26 cellular contexts compared by ENCODE assay signal in the genomic region with DNA sequence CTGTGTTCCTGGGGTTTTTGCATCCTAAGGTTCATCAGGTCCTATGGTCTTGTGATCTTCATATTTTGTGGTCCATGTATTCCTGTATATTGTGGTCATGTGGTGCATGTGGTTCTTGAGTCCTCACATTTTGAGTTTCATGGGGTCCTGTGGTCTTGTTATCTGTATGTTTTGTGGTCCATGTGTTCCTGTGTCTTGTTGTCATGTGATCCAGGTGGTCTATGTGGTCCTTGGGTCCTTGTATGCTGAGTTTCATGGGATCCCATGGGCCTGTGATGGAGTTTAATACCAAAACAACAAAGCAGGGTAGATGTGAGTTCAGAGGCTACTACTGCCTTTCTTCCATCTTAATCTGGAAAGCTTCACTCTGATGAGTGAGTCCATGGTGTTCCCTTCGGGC.
"Had no signal": no experiment of that assay in that cellular context is flagged by ENCODE, and none has a peak within 500 bp of the region (broad histone marks: within the 10 kb centered on the region; RNA-seq: fewer than 3 reads in every experiment).

No MANE protein-coding gene starts in this region.

- H3K27me3 ChIP-seq: stomach, suprapubic skin, testis, thyroid gland, tibial artery, tibial nerve, transverse colon, upper lobe of left lung, upper lobe of right lung, uterus had no signal

- H3K4me1 Mint-ChIP-seq: stimulated activated memory B cell treated with anti-CD40 and anti-IgM and Interleukin-4, amounts not matched to agents 10 μg/mL and 1 μg/mL and 100 μg/mL, for 72 hours; stimulated activated naive B cell treated with anti-CD40 and anti-IgM and Interleukin-4, amounts not matched to agents 10 μg/mL and 1 μg/mL and 100 μg/mL, for 72 hours had no signal

- H3K4me1 ChIP-seq: stomach, suprapubic skin, testis, thyroid gland, tibial artery, tibial nerve, transverse colon, upper lobe of left lung, upper lobe of right lung, uterus had no signal

- DNase-seq: stimulated activated CD4-positive, alpha-beta T cell treated with anti-CD3 and anti-CD28 coated beads, Interleukin-1b, Interleukin-23, amount 100 ng/mL, for 48 hours; stimulated activated CD4-positive, alpha-beta T cell treated with anti-CD3 and anti-CD28 coated beads, Interleukin-2, amount 100 ng/mL, for 24 hours; stimulated activated CD4-positive, alpha-beta T cell treated with anti-CD3 and anti-CD28 coated beads, Interleukin-2, amount 100 ng/mL, for 48 hours; stimulated activated CD4-positive, alpha-beta T cell treated with anti-CD3 and anti-CD28 coated beads, Interleukin-4, amount 100 ng/mL, for 24 hours; stimulated activated CD4-positive, alpha-beta T cell treated with anti-CD3 and anti-CD28 coated beads, Interleukin-4, amount 100 ng/mL, for 4 hours; stimulated activated CD8-positive, alpha-beta memory T cell treated with anti-CD3 and anti-CD28 coated beads, Interleukin-4, amount 100 ng/mL, for 48 hours; stimulated activated naive B cell treated with anti-CD40 and anti-IgM and Interleukin-4, amounts not matched to agents 10 μg/mL and 1 μg/mL and 100 μg/mL, for 72 hours; stimulated activated naive CD4-positive, alpha-beta T cell; stimulated activated naive CD4-positive, alpha-beta T cell treated with Interleukin-2 at 50 U/mL for 16 hours; stimulated activated naive CD8-positive, alpha-beta T cell treated with anti-CD3 and anti-CD28 coated beads, Interleukin-15, Interleukin-2, amounts not matched to agents 100 U/mL and 50 U/mL, for 24 hours; stomach; substantia nigra; testis; thyroid gland; tibial artery; transverse colon; trophoblast cell; upper lobe of left lung; upper lobe of right lung; uterus had no signal

- H3K27ac Mint-ChIP-seq: stimulated activated effector memory CD8-positive, alpha-beta T cell treated with anti-CD3 and anti-CD28 coated beads, Interleukin-12 subunit alpha, Interleukin-12 subunit beta, amount 100 ng/mL, for 72 hours; stimulated activated memory B cell treated with anti-CD40 and anti-IgM and Interleukin-4, amounts not matched to agents 10 μg/mL and 1 μg/mL and 100 μg/mL, for 72 hours; stimulated activated naive B cell treated with anti-CD40 and anti-IgM and Interleukin-4, amounts not matched to agents 10 μg/mL and 1 μg/mL and 100 μg/mL, for 72 hours; type B pancreatic cell had no signal

- H3K36me3 Mint-ChIP-seq: stimulated activated effector memory CD8-positive, alpha-beta T cell treated with anti-CD3 and anti-CD28 coated beads, Interleukin-12 subunit alpha, Interleukin-12 subunit beta, amount 100 ng/mL, for 72 hours; stimulated activated memory B cell treated with anti-CD40 and anti-IgM and Interleukin-4, amounts not matched to agents 10 μg/mL and 1 μg/mL and 100 μg/mL, for 72 hours; stimulated activated naive B cell treated with anti-CD40 and anti-IgM and Interleukin-4, amounts not matched to agents 10 μg/mL and 1 μg/mL and 100 μg/mL, for 72 hours; type B pancreatic cell had no signal

- H3K27me3 Mint-ChIP-seq: stimulated activated memory B cell treated with anti-CD40 and anti-IgM and Interleukin-4, amounts not matched to agents 10 μg/mL and 1 μg/mL and 100 μg/mL, for 72 hours; type B pancreatic cell had no signal

- H3K4me3 Mint-ChIP-seq: stimulated activated effector memory CD8-positive, alpha-beta T cell treated with anti-CD3 and anti-CD28 coated beads, Interleukin-12 subunit alpha, Interleukin-12 subunit beta, amount 100 ng/mL, for 72 hours; stimulated activated memory B cell treated with anti-CD40 and anti-IgM and Interleukin-4, amounts not matched to agents 10 μg/mL and 1 μg/mL and 100 μg/mL, for 72 hours; stimulated activated naive B cell treated with anti-CD40 and anti-IgM and Interleukin-4, amounts not matched to agents 10 μg/mL and 1 μg/mL and 100 μg/mL, for 72 hours; type B pancreatic cell had no signal

- H3K4me3 ChIP-seq: stomach, suprapubic skin, testis, thoracic aorta, thyroid gland, tibial artery, tibial nerve, transverse colon, upper lobe of left lung, upper lobe of right lung, uterus had no signal

- H3K36me3 ChIP-seq: stomach, suprapubic skin, thoracic aorta, thyroid gland, tibial artery, tibial nerve, transverse colon, upper lobe of left lung, upper lobe of right lung, uterus had no signal

- ATAC-seq: stimulated activated effector memory CD8-positive, alpha-beta T cell treated with anti-CD3 and anti-CD28 coated beads, Interleukin-12 subunit alpha, Interleukin-12 subunit beta, amount 100 ng/mL, for 72 hours; stimulated activated memory B cell treated with anti-CD40 and anti-IgM and Interleukin-4, amounts not matched to agents 10 μg/mL and 1 μg/mL and 100 μg/mL, for 72 hours; stimulated activated naive B cell treated with anti-CD40 and anti-IgM and Interleukin-4, amounts not matched to agents 10 μg/mL and 1 μg/mL and 100 μg/mL, for 72 hours; stimulated activated naive CD8-positive, alpha-beta T cell treated with anti-CD3 and anti-CD28 coated beads, Interleukin-15, Interleukin-2, amounts not matched to agents 100 U/mL and 50 U/mL, for 24 hours; upper lobe of right lung had no signal

- H3K27ac ChIP-seq: stomach, suprapubic skin, testis, thoracic aorta, thyroid gland, tibial artery, tibial nerve, transverse colon, upper lobe of left lung, upper lobe of right lung, uterus had no signal

- H3K9me3 Mint-ChIP-seq: stimulated activated effector memory CD8-positive, alpha-beta T cell treated with anti-CD3 and anti-CD28 coated beads, Interleukin-12 subunit alpha, Interleukin-12 subunit beta, amount 100 ng/mL, for 72 hours had no signal

- H3K9me3 ChIP-seq: stomach, suprapubic skin, testis, thoracic aorta, thyroid gland, tibial artery, tibial nerve, transverse colon, upper lobe of left lung, upper lobe of right lung, uterus had no signal
